Comparison of ENCODE assay signal across 9 cellular contexts in the genomic region with DNA sequence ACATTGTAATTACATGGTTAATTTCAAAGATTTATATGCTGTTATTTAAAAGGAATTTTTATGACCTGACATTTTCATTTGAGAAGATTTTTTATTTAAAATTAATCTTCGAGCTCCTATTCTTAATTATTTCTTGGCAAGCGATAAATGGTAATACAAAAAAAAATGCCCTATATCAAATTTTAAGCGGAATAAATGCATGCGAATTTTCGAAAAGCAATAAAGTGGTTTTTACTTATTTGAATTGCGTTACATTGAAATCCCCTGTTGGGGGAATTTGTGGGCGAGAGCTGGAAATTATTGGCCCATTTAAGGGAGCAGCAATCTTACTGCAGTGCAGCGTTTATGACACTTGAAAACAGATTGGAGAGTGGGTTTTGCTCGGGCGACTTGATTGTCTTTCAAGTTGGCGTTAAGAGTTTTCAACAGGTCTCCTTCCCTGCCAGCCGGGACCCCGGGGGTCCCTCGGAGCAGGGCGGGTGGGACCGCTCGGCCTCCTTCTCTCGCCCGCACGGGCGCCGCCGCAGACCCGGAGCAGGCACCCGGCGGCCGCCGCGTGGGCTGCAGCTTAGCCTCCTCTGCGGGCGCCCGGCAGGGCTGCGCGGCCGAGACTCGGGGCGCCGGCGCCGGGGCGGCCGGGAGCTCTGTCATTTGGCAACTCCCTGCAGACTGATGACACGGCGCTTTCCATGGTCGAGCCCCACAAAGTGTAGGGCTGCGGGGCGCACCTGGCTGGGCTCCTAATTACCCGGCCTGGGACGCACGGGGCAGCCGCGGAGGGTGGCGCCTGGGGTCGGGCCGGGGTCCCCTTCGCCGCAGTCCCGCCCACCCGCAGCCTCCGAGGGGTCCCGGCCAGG.
DNase-seq lines count a peak whose midpoint lies in the region; ATAC-seq and FAIRE-seq lines count a peak whose summit lies in the region.
"Had no signal": no experiment of that assay in that cellular context is flagged by ENCODE, and none has a peak within 500 bp of the region (broad histone marks: within the 10 kb centered on the region; RNA-seq: fewer than 3 reads in every experiment).

No MANE protein-coding gene starts in this region.

- H3K9me3 Mint-ChIP-seq in activated T-cell treated with anti-CD3 and anti-CD28 coated beads, Interleukin-2, amount 50 U/mL, for 72 hours = no peaks in the 10 kb centered on the region

- H3K36me3 Mint-ChIP-seq in activated T-cell treated with anti-CD3 and anti-CD28 coated beads, Interleukin-2, amount 50 U/mL, for 72 hours (ENCODE audit: insufficient read depth in 2 of 2) = no peaks in the 10 kb centered on the region

- H3K4me3 ChIP-seq in iPS-15b (ENCODE audit: low read depth, low read length) = peak overlapping the region; percentile 72

- no peaks in the 10 kb centered on the region for H3K36me3 ChIP-seq in iPS-15b (ENCODE audit: control insufficient read depth, insufficient read depth, low read length)

- H3K4me1 ChIP-seq in iPS-15b (ENCODE audit: control insufficient read depth, insufficient read depth, low read length) = peaks cover 13% of the 10 kb centered on the region

- no peak for FAIRE-seq in HTR-8/SVneo (lab: Jason Lieb, UNC)

- peaks cover 78% of the 10 kb centered on the region for H3K27me3 Mint-ChIP-seq in activated T-cell treated with anti-CD3 and anti-CD28 coated beads, Interleukin-2, amount 50 U/mL, for 72 hours (ENCODE audit: low read depth)

- DNase-seq in GM03348 (ENCODE audit: low spot score) = peak; percentile 64
- peak; percentile 49 to 50 for DNase-seq in activated T-cell treated with anti-CD3 and anti-CD28 coated beads, Interleukin-2, amount 50 U/mL, for 72 hours
- peak; percentile 6 for DNase-seq in stimulated activated CD4-positive, alpha-beta T cell treated with anti-CD3 and anti-CD28 coated beads, Interleukin-12 subunit alpha, Interleukin-12 subunit beta, amount 100 ng/mL, for 4 hours
- no peak for DNase-seq in cerebellar cortex (ENCODE audit: low spot score)
- no peak for DNase-seq in HTR-8/SVneo (ENCODE audit: insufficient read length, low spot score)
- DNase-seq: left cardiac atrium had no signal

- no peaks in the 10 kb centered on the region for H3K9me3 ChIP-seq in iPS-15b (ENCODE audit: control insufficient read depth, insufficient read depth, low read length)

- H3K27me3 ChIP-seq in iPS-15b (ENCODE audit: control insufficient read depth, insufficient read depth, low read length) = peaks cover 4% of the 10 kb centered on the region

- ATAC-seq in HG02678 (IDR thresholded peaks at IDR 0.05; ENCODE audit: unreplicated experiment) (peak; percentile 54), GM18517 (IDR thresholded peaks at IDR 0.05; ENCODE audit: unreplicated experiment) (no peak)
- ATAC-seq in activated T-cell treated with anti-CD3 and anti-CD28 coated beads, Interleukin-2, amount 50 U/mL, for 72 hours (replicated peaks in 1 of 2) = peak; percentile 86 to 93

- no peak overlapping the region for H3K27ac Mint-ChIP-seq in activated T-cell treated with anti-CD3 and anti-CD28 coated beads, Interleukin-2, amount 50 U/mL, for 72 hours

- H3K4me3 Mint-ChIP-seq in activated T-cell treated with anti-CD3 and anti-CD28 coated beads, Interleukin-2, amount 50 U/mL, for 72 hours = peak overlapping the region; percentile 70 to 76

- H3K9ac ChIP-seq in iPS-15b (ENCODE audit: low read depth, low read length) = peak overlapping the region; percentile 50

- H3K4me1 Mint-ChIP-seq in activated T-cell treated with anti-CD3 and anti-CD28 coated beads, Interleukin-2, amount 50 U/mL, for 72 hours (ENCODE audit: low read depth) = peaks cover 10% of the 10 kb centered on the region

Comparison
In these comparisons a context has a peak if more than half of its experiments do, and no peak if none do; other contexts are left out.
1. DNase-seq: peak in GM03348 (single experiment), activated T-cell treated with anti-CD3 and anti-CD28 coated beads, Interleukin-2, amount 50 U/mL, for 72 hours (2 of 2) and stimulated activated CD4-positive, alpha-beta T cell treated with anti-CD3 and anti-CD28 coated beads, Interleukin-12 subunit alpha, Interleukin-12 subunit beta, amount 100 ng/mL, for 4 hours (single experiment); none in cerebellar cortex (single experiment) and HTR-8/SVneo (single experiment).